24 cellular contexts compared by ENCODE assay signal in the genomic region with DNA sequence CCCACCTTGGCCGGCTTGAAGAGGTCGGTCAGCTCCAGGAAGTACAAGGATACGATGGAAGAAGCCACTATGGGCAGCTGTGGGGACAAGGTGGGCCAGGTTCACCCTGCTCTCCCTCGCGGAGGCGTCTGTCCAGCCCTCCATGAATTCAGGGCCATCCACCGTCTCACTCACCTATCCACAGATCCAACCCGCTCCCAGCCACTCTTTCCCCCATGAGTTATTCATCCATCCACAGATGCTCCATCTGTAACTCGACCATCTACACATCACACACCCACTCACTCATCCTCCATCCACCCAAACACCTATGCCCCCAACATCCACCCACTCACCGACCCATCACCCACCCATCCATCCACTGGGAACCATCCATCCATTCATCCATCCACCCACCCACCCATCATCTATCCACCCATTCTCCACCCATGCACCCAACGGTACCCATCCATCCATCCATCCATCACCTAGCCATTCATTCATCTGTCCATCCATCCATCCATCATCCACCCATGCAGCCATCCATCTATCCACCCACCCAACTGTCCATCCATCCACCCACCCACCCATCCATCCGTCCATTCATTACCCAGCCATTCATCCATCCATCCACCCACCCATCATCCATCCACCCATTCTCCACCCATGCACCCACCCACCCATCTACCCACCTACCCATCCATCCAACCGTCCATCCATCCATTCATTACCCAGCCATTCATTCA. TPM values are rescaled to one million over a fixed set of nuclear protein-coding genes. Genes with fewer than 3 reads are reported as not detected.
A peak's percentile ranks its signal among the peaks of the same experiment; 100 is the strongest.
DNase-seq lines count a peak whose midpoint lies in the region; ATAC-seq and TF ChIP-seq lines count a peak whose summit lies in the region.
"Had no signal": no experiment of that assay in that cellular context is flagged by ENCODE, and none has a peak within 500 bp of the region (broad histone marks: within the 10 kb centered on the region; RNA-seq: fewer than 3 reads in every experiment).

No MANE protein-coding gene starts in this region.

- no peak overlapping the region for H3K4me3 Mint-ChIP-seq in activated T-cell treated with anti-CD3 and anti-CD28 coated beads, Interleukin-2, amount 50 U/mL, for 24 hours
- H3K4me3 Mint-ChIP-seq in IgD-negative memory B cell (peak overlapping the region in 1 of 4 donors; percentile 52), endodermal cell (no peak overlapping the region)
- H3K4me3 Mint-ChIP-seq: activated T-helper 1 cell treated with anti-CD3 and anti-CD28 coated beads, Interleukin-12 subunit alpha, Interleukin-12 subunit beta, Interleukin-2, Interleukin-4 antibody, amounts not matched to agents 30 ng/mL and 10 ng/mL and 1 ng/mL, durations not matched to agents 14 hours and 24 hours and 36 hours; T-helper 1 cell treated with Interleukin-12 subunit alpha and Interleukin-12 subunit beta and Interleukin-4 antibody, amounts not matched to agents 30 μg/mL and 1 μg/mL, for 36 hours had no signal

- H3K9ac ChIP-seq in endodermal cell (ENCODE audit: extremely low read depth, low read length, poor library complexity, severe bottlenecking), result no peak overlapping the region
- H3K9ac ChIP-seq: BLaER1 treated with 17β-estradiol and CSF1 and Interleukin-3, amounts not matched to agents 10 nM and 100 nM had no signal

- no peak overlapping the region for H2AFZ ChIP-seq in osteoblast (ENCODE audit: low read length)
- H2AFZ ChIP-seq: PC-9 had no signal

- H4K20me1 ChIP-seq in osteoblast (ENCODE audit: insufficient read depth, low read length), result peaks cover 10% of the 10 kb centered on the region

- H3K4me2 ChIP-seq in osteoblast (ENCODE audit: insufficient read depth, low read length), result no peak overlapping the region
- H3K4me2 ChIP-seq: BLaER1 treated with 17β-estradiol and CSF1 and Interleukin-3, amounts not matched to agents 10 nM and 100 nM; PC-9 had no signal

- TF ChIP-seq CTCF in endodermal cell (conservative IDR thresholded peaks at IDR 0.05) (no peak), osteoblast (IDR thresholded peaks at IDR 0.05; ENCODE audit: extremely low read depth, low read depth, low read length) (no peak)

- H3K9me3 Mint-ChIP-seq in activated T-cell treated with anti-CD3 and anti-CD28 coated beads, Interleukin-2, amount 50 U/mL, for 24 hours, result peaks cover 6% of the 10 kb centered on the region
- H3K9me3 Mint-ChIP-seq in IgD-negative memory B cell, result no peaks in the 10 kb centered on the region
- no peaks in the 10 kb centered on the region for H3K9me3 Mint-ChIP-seq in endodermal cell

- DNase-seq in activated T-cell treated with anti-CD3 and anti-CD28 coated beads, Interleukin-2, amount 50 U/mL, for 24 hours, result no peak
- DNase-seq in activated T-cell treated with anti-CD3 and anti-CD28 coated beads, Interleukin-2, amount 50 U/mL, for 1 hour, result no peak
- DNase-seq in endodermal cell, result peak; percentile 60
- DNase-seq in osteoblast (ENCODE audit: insufficient read length, low spot score, missing footprints), result peak; percentile 80
- no peak for DNase-seq in iPS-NIHi11 (ENCODE audit: low spot score)
- no peak for DNase-seq in GM03348 (ENCODE audit: low spot score)
- DNase-seq: activated CD4-positive, alpha-beta T cell treated with anti-CD3 and anti-CD28 coated beads, Interleukin-2, amount 50 U/mL, for 48 hours; GOT3; NCI-H1930; nucleus accumbens; PC-9; SJCRH30; WERI-Rb-1 had no signal

- H3K4me1 ChIP-seq in endodermal cell (ENCODE audit: control insufficient read depth, insufficient read depth, low read length) (no peaks in the 10 kb centered on the region), osteoblast (ENCODE audit: insufficient read depth, low read length) (no peaks in the 10 kb centered on the region)
- H3K4me1 ChIP-seq: BLaER1 treated with 17β-estradiol and CSF1 and Interleukin-3, amounts not matched to agents 10 nM and 100 nM; SJCRH30 had no signal

- H3K9me3 ChIP-seq in endodermal cell (ENCODE audit: control insufficient read depth, low read length), result no peaks in the 10 kb centered on the region
- H3K9me3 ChIP-seq in osteoblast (ENCODE audit: low read depth, low read length), result no peaks in the 10 kb centered on the region
- H3K9me3 ChIP-seq: heart left ventricle, SJCRH30, vagina had no signal

- no peak overlapping the region for H3K4me3 ChIP-seq in endodermal cell (ENCODE audit: low read length)
- no peak overlapping the region for H3K4me3 ChIP-seq in osteoblast (ENCODE audit: insufficient read depth, low read length)
- H3K4me3 ChIP-seq: BLaER1 treated with 17β-estradiol and CSF1 and Interleukin-3, amounts not matched to agents 10 nM and 100 nM; coronary artery; heart left ventricle; PC-9; SJCRH30; vagina had no signal

- peaks cover 17% of the 10 kb centered on the region for H3K36me3 ChIP-seq in endodermal cell (ENCODE audit: control insufficient read depth, insufficient read depth, low read length)
- H3K36me3 ChIP-seq in osteoblast (ENCODE audit: insufficient read depth, low read length), result peaks cover 13% of the 10 kb centered on the region

- peak overlapping the region; percentile 81 for H3K27ac Mint-ChIP-seq in activated T-cell treated with anti-CD3 and anti-CD28 coated beads, Interleukin-2, amount 50 U/mL, for 24 hours
- H3K27ac Mint-ChIP-seq in IgD-negative memory B cell (peak overlapping the region; percentile 17 to 78 (median 28)), endodermal cell (no peak overlapping the region)
- H3K27ac Mint-ChIP-seq: activated T-helper 1 cell treated with anti-CD3 and anti-CD28 coated beads, Interleukin-12 subunit alpha, Interleukin-12 subunit beta, Interleukin-2, Interleukin-4 antibody, amounts not matched to agents 30 ng/mL and 10 ng/mL and 1 ng/mL, durations not matched to agents 14 hours and 24 hours and 36 hours had no signal

- no peaks in the 10 kb centered on the region for H3K27me3 ChIP-seq in endodermal cell (ENCODE audit: control insufficient read depth, insufficient read depth, low read length, poor library complexity, severe bottlenecking)
- H3K27me3 ChIP-seq in osteoblast (ENCODE audit: insufficient read depth, low read length), result no peaks in the 10 kb centered on the region
- H3K27me3 ChIP-seq: SJCRH30, vagina had no signal

- peaks cover 36% of the 10 kb centered on the region for H3K36me3 Mint-ChIP-seq in activated T-cell treated with anti-CD3 and anti-CD28 coated beads, Interleukin-2, amount 50 U/mL, for 24 hours (ENCODE audit: low read depth)
- H3K36me3 Mint-ChIP-seq in IgD-negative memory B cell (peaks cover 5% of the 10 kb centered on the region), endodermal cell (ENCODE audit: low read depth) (peaks cover 32% of the 10 kb centered on the region)

- 96 to 99% methylated on average over 13 of the region's 13 CpGs for WGBS in endodermal cell (ENCODE audit: insufficient coverage in 1 of 2, insufficient read length in 1 of 2), 2 experiments

- H3K27me3 Mint-ChIP-seq in activated T-cell treated with anti-CD3 and anti-CD28 coated beads, Interleukin-2, amount 50 U/mL, for 24 hours, result no peaks in the 10 kb centered on the region
- H3K27me3 Mint-ChIP-seq in IgD-negative memory B cell, result no peaks in the 10 kb centered on the region
- no peaks in the 10 kb centered on the region for H3K27me3 Mint-ChIP-seq in endodermal cell (ENCODE audit: insufficient read depth)

- no peak overlapping the region for H3K27ac ChIP-seq in endodermal cell (ENCODE audit: low read depth, low read length)
- no peak overlapping the region for H3K27ac ChIP-seq in osteoblast (ENCODE audit: low read depth, low read length)
- H3K27ac ChIP-seq: BLaER1 treated with 17β-estradiol and CSF1 and Interleukin-3, amounts not matched to agents 10 nM and 100 nM; coronary artery; heart left ventricle; PC-9; SJCRH30; vagina; WERI-Rb-1 had no signal

- no peaks in the 10 kb centered on the region for H3K4me1 Mint-ChIP-seq in activated T-cell treated with anti-CD3 and anti-CD28 coated beads, Interleukin-2, amount 50 U/mL, for 24 hours (ENCODE audit: low read depth)
- no peaks in the 10 kb centered on the region for H3K4me1 Mint-ChIP-seq in IgD-negative memory B cell
- no peaks in the 10 kb centered on the region for H3K4me1 Mint-ChIP-seq in endodermal cell

- no peak for ATAC-seq in GM18867 (IDR thresholded peaks at IDR 0.05; ENCODE audit: unreplicated experiment)

- peaks cover 3% of the 10 kb centered on the region for H3K79me2 ChIP-seq in osteoblast (ENCODE audit: insufficient read depth, low read length)

RNA-seq across cellular contexts. Expression of gene PLPPR3, which starts 5.8 kb away (rescaled TPM):
- polyA plus RNA-seq in IgD-negative memory B cell, result not detected
- 100 to 1,000 TPM; 110 to 111 TPM for total RNA-seq in endodermal cell
- 157 TPM for polyA plus RNA-seq in endodermal cell (2013, experiment 1 of 2)
- polyA plus RNA-seq in endodermal cell (2013, experiment 2 of 2), result 150 TPM
- 0.36 TPM in 1 of 2 replicates, not detected in the other for total RNA-seq in osteoblast
- total RNA-seq: activated T-helper 1 cell treated with anti-CD3 and anti-CD28 coated beads, Interleukin-12 subunit alpha, Interleukin-12 subunit beta, Interleukin-2, Interleukin-4 antibody, amounts not matched to agents 30 ng/mL and 10 ng/mL and 1 ng/mL, durations not matched to agents 14 hours and 24 hours and 36 hours; lower leg skin; SJCRH30; vagina had no signal
- polyA plus RNA-seq: heart left ventricle had no signal

RNA-seq across cellular contexts. Expression of gene AZU1, which starts 11.7 kb away (rescaled TPM):
- not detected for polyA plus RNA-seq in IgD-negative memory B cell
- total RNA-seq in endodermal cell, result 1 to 10 TPM; 2.5 to 3.7 TPM
- 1.2 TPM for polyA plus RNA-seq in endodermal cell (2013, experiment 1 of 2)
- polyA plus RNA-seq in endodermal cell (2013, experiment 2 of 2), result 1.2 TPM
- not detected in 2 replicates for total RNA-seq in osteoblast
- total RNA-seq: A673; activated T-helper 1 cell treated with anti-CD3 and anti-CD28 coated beads, Interleukin-12 subunit alpha, Interleukin-12 subunit beta, Interleukin-2, Interleukin-4 antibody, amounts not matched to agents 30 ng/mL and 10 ng/mL and 1 ng/mL, durations not matched to agents 14 hours and 24 hours and 36 hours; mucosa of gallbladder; PC-9; SJCRH30; vagina had no signal

RNA-seq across cellular contexts. Expression of gene PTBP1, which starts 18.7 kb away (rescaled TPM):
- 163 TPM for polyA plus RNA-seq in IgD-negative memory B cell
- total RNA-seq in endodermal cell, result 100 to 1,000 TPM; 647 to 694 TPM
- polyA plus RNA-seq in endodermal cell (2013, experiment 1 of 2), result 360 TPM
- polyA plus RNA-seq in endodermal cell (2013, experiment 2 of 2), result 328 TPM
- total RNA-seq in osteoblast, result 106 and 124 TPM in 2 replicates

RNA-seq across cellular contexts. Expression of gene PRTN3, which starts 24.9 kb away (rescaled TPM):
- not detected for polyA plus RNA-seq in IgD-negative memory B cell
- not detected for total RNA-seq in endodermal cell
- 0.61 TPM for polyA plus RNA-seq in endodermal cell (2013, experiment 1 of 2)
- 0.29 TPM for polyA plus RNA-seq in endodermal cell (2013, experiment 2 of 2)
- total RNA-seq in osteoblast, result not detected in 2 replicates
- total RNA-seq: A673; activated T-helper 1 cell treated with anti-CD3 and anti-CD28 coated beads, Interleukin-12 subunit alpha, Interleukin-12 subunit beta, Interleukin-2, Interleukin-4 antibody, amounts not matched to agents 30 ng/mL and 10 ng/mL and 1 ng/mL, durations not matched to agents 14 hours and 24 hours and 36 hours; mucosa of gallbladder; PC-9; SJCRH30; vagina had no signal

RNA-seq across cellular contexts. Expression of gene ELANE, which starts 36.2 kb away (rescaled TPM):
- not detected for polyA plus RNA-seq in IgD-negative memory B cell
- total RNA-seq in endodermal cell, result not detected
- not detected for polyA plus RNA-seq in endodermal cell (2013, experiment 1 of 2)
- polyA plus RNA-seq in endodermal cell (2013, experiment 2 of 2), result not detected
- 0.36 and 0.59 TPM in 2 replicates for total RNA-seq in osteoblast
- total RNA-seq: A673; activated T-helper 1 cell treated with anti-CD3 and anti-CD28 coated beads, Interleukin-12 subunit alpha, Interleukin-12 subunit beta, Interleukin-2, Interleukin-4 antibody, amounts not matched to agents 30 ng/mL and 10 ng/mL and 1 ng/mL, durations not matched to agents 14 hours and 24 hours and 36 hours; mucosa of gallbladder; PC-9; SJCRH30; vagina had no signal

Comparison
In these comparisons a context has a peak if more than half of its experiments do, and no peak if none do; other contexts are left out.
1. DNase-seq: peak in endodermal cell (single experiment) and osteoblast (single experiment); none in activated T-cell treated with anti-CD3 and anti-CD28 coated beads, Interleukin-2, amount 50 U/mL, for 24 hours (single experiment), activated T-cell treated with anti-CD3 and anti-CD28 coated beads, Interleukin-2, amount 50 U/mL, for 1 hour (single experiment), iPS-NIHi11 (single experiment) and GM03348 (single experiment).
2. RNA of gene PLPPR3, which starts 5.8 kb away (total RNA-seq): 110 to 111 TPM in endodermal cell; 0.36 TPM in osteoblast; every median in the first group is over 10 times any median in the second.